ENCODE assay signal across 8 cellular contexts in the genomic region with DNA sequence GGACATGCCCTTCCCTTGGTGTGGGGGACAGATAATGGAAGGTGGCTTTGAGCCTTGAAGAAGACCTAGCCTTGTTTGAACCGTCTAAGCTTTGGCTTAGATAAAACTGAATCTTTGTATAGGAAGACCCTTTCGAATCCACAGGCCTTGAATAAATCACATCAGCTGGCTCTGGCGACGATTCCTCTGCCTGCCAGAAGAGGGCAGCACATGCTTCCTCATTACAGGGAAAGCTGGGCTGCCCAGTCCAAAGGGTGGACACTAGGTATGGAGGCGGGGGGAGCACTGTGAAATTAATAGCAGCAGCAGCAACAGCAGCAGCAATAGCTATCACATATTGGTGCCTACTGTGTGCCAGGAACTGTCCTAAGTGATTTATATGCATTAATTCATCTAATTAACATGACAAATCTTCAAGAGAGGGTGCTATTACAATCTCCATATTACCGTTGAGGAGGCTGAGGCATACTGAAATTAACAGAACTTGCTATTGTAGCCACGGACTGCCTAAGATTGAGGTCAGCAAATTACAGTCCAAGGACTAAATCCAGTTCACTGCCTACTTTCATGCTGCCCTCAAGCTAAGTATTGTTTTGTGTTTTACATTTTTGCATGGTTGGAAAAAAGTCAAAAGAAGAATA.
DNase-seq lines count a peak whose midpoint lies in the region; ATAC-seq and TF ChIP-seq lines count a peak whose summit lies in the region.

No MANE protein-coding gene starts in this region.

- H3K4me1 Mint-ChIP-seq in CD4-positive, alpha-beta T cell (ENCODE audit: low read depth), result no peaks in the 10 kb centered on the region
- peaks cover 5% of the 10 kb centered on the region for H3K4me1 Mint-ChIP-seq in nephron

- no peaks in the 10 kb centered on the region for H4K20me1 ChIP-seq in OCI-LY3 (ENCODE audit: insufficient read depth, low read length)

- H3K4me3 ChIP-seq in OCI-LY3 (ENCODE audit: low read length), result no peak overlapping the region
- no peak overlapping the region for H3K4me3 ChIP-seq in stomach smooth muscle (ENCODE audit: low read length in 2 of 2)

- H3K9me3 Mint-ChIP-seq in CD4-positive, alpha-beta T cell, result no peaks in the 10 kb centered on the region
- no peaks in the 10 kb centered on the region for H3K9me3 Mint-ChIP-seq in nephron

- no peaks in the 10 kb centered on the region for H3K27me3 ChIP-seq in CD4-positive, alpha-beta T cell (ENCODE audit: control insufficient read depth, insufficient read depth, low read length)
- peaks cover 28% of the 10 kb centered on the region for H3K27me3 ChIP-seq in OCI-LY3 (ENCODE audit: low read depth, low read length)
- H3K27me3 ChIP-seq in stomach smooth muscle (ENCODE audit: control insufficient read depth in 1 of 2, insufficient read depth in 2 of 2, low read length in 2 of 2), result no peaks in the 10 kb centered on the region

- DNase-seq in CD4-positive, alpha-beta T cell, result peak; percentile 16 to 63 (median 42)
- peak; percentile 68 for DNase-seq in HK-2 (ENCODE audit: unreplicated experiment)
- DNase-seq in activated T-cell treated with anti-CD3 and anti-CD28 coated beads, Interleukin-2, amount 50 U/mL, for 1 hour, result peak; percentile 58
- peak; percentile 52 for DNase-seq in fibroblast of gingiva (ENCODE audit: low read depth)

- intact Hi-C loops in CD4-positive, alpha-beta T cell (cut with DNase I, micrococcal nuclease), result loop anchor here (2.0 to 10.0 kb wide), 4 partner anchors 82 to 697 kb away; no protein-coding TSS in a partner anchor

- H3K9me3 ChIP-seq in CD4-positive, alpha-beta T cell (ENCODE audit: control insufficient read depth, low read length), result no peaks in the 10 kb centered on the region
- no peaks in the 10 kb centered on the region for H3K9me3 ChIP-seq in OCI-LY3 (ENCODE audit: insufficient read depth, low read length)
- no peaks in the 10 kb centered on the region for H3K9me3 ChIP-seq in stomach smooth muscle (ENCODE audit: control insufficient read depth in 2 of 2, low read length in 2 of 2)

- no peaks in the 10 kb centered on the region for H3K79me2 ChIP-seq in OCI-LY3 (ENCODE audit: low read length)

- H3K9ac ChIP-seq in OCI-LY3 (ENCODE audit: low read length), result no peak overlapping the region
- peak overlapping the region; percentile 23 to 42 for H3K9ac ChIP-seq in stomach smooth muscle (ENCODE audit: low read length in 2 of 2)

- POLR2A ChIA-PET in CD4-positive, alpha-beta T cell (lab: Charles Lee), result interaction anchor here (0.7 to 0.8 kb wide), 2 partner anchors 160 to 199 kb away, joined by 4 read pairs; a partner anchor contains a TSS

- H3K4me3 Mint-ChIP-seq in CD4-positive, alpha-beta T cell, result no peak overlapping the region
- H3K4me3 Mint-ChIP-seq in nephron, result no peak overlapping the region

- H3K36me3 ChIP-seq in OCI-LY3 (replicated peaks; ENCODE audit: low read depth, low read length), result no peaks in the 10 kb centered on the region
- no peaks in the 10 kb centered on the region for H3K36me3 ChIP-seq in stomach smooth muscle (ENCODE audit: control insufficient read depth in 2 of 2, insufficient read depth in 2 of 2, low read length in 2 of 2)

- no peak overlapping the region for H3K4me2 ChIP-seq in OCI-LY3 (ENCODE audit: low read length)

- H3K4me1 ChIP-seq in OCI-LY3 (ENCODE audit: low read length), result peaks cover 3% of the 10 kb centered on the region; the same call in 1 of the 2 replicates
- peaks cover 8% of the 10 kb centered on the region for H3K4me1 ChIP-seq in stomach smooth muscle (ENCODE audit: control insufficient read depth, insufficient read depth, low read length)

- CTCF ChIA-PET in CD4-positive, alpha-beta T cell (lab: Charles Lee), result interaction anchor here (0.6 to 2.4 kb wide), 17 partner anchors 9 to 1455 kb away, joined by 3 to 12 read pairs (median 4); a partner anchor contains a TSS

- no peaks in the 10 kb centered on the region for H3K36me3 Mint-ChIP-seq in CD4-positive, alpha-beta T cell (ENCODE audit: low read depth)
- peaks cover 3% of the 10 kb centered on the region for H3K36me3 Mint-ChIP-seq in nephron (ENCODE audit: low read depth)

- ATAC-seq in CD4-positive, alpha-beta T cell (ENCODE audit: poor library complexity), result no peak
- no peak for ATAC-seq in GM19455 (IDR thresholded peaks at IDR 0.05; ENCODE audit: unreplicated experiment)

- no peak overlapping the region for H3K27ac ChIP-seq in CD4-positive, alpha-beta T cell (ENCODE audit: low read depth, low read length)
- no peak overlapping the region for H3K27ac ChIP-seq in OCI-LY3 (ENCODE audit: low read length)
- no peak overlapping the region for H3K27ac ChIP-seq in stomach smooth muscle (ENCODE audit: low read length)

- H3K27me3 Mint-ChIP-seq in CD4-positive, alpha-beta T cell, result no peaks in the 10 kb centered on the region
- peaks cover 44% of the 10 kb centered on the region for H3K27me3 Mint-ChIP-seq in nephron (ENCODE audit: low read depth)

- peak; percentile 99 for TF ChIP-seq CTCF in CD4-positive, alpha-beta T cell (IDR thresholded peaks at IDR 0.05)
- TF ChIP-seq CTCF in OCI-LY3 (IDR thresholded peaks at IDR 0.05; ENCODE audit: low read depth, low read length), result peak; percentile 99
- peak; percentile 83 to 94 (median 93) for TF ChIP-seq CTCF in nephron (IDR thresholded peaks at IDR 0.05; ENCODE audit: unreplicated experiment in 3 of 3)

- H2AFZ ChIP-seq in OCI-LY3 (ENCODE audit: low read depth, low read length), result no peak overlapping the region

- H3K27ac Mint-ChIP-seq in CD4-positive, alpha-beta T cell, result no peak overlapping the region
- H3K27ac Mint-ChIP-seq in nephron, result peak overlapping the region; percentile 60 to 77 (median 75)
